8 cellular contexts compared by ENCODE assay signal in genomic region chr12:122072031-122072970, GRCh38. TPM values are rescaled to one million over a fixed set of nuclear protein-coding genes. Genes with fewer than 3 reads are reported as not detected.
DNase-seq lines count a peak whose midpoint lies in the region; ATAC-seq, FAIRE-seq and TF ChIP-seq lines count a peak whose summit lies in the region.
"Had no signal": no experiment of that assay in that cellular context is flagged by ENCODE, and none has a peak within 500 bp of the region (broad histone marks: within the 10 kb centered on the region; RNA-seq: fewer than 3 reads in every experiment).

No MANE protein-coding gene starts in this region.

- dilution Hi-C loops in keratinocyte (cut with MboI; ENCODE audit: extremely low pct_ligation_motif_present, low sequenced_read_pairs), result no loop called here

- WGBS in transverse colon (ENCODE audit: low coverage in 1 of 2), 2 donors, result 61 to 67% methylated on average over 2 to 11 of the region's 11 CpGs

- H3K4me1 ChIP-seq in astrocyte (ENCODE audit: insufficient read depth, low read length) (peaks cover 13% of the 10 kb centered on the region), keratinocyte (ENCODE audit: control insufficient read depth, extremely low read depth, insufficient read depth, low read length) (peaks cover 15% of the 10 kb centered on the region), transverse colon (peaks cover 17 to 51% (median 35%) of the 10 kb centered on the region in 4 donors)

- peak overlapping the region; percentile 94 for H3K27ac Mint-ChIP-seq in astrocyte (ENCODE audit: unreplicated experiment)
- H3K27ac Mint-ChIP-seq: activated naive CD4-positive, alpha-beta T cell treated with anti-CD3 and anti-CD28 coated beads for 36 hours had no signal

- ATAC-seq in GM21723 (IDR thresholded peaks at IDR 0.05; ENCODE audit: unreplicated experiment) (no peak), GM18868 (IDR thresholded peaks at IDR 0.05; ENCODE audit: unreplicated experiment) (no peak)

- peaks cover 10% of the 10 kb centered on the region for H3K4me1 Mint-ChIP-seq in astrocyte (ENCODE audit: low read depth, unreplicated experiment)

- intact Hi-C loops in transverse colon (cut with DNase I; ENCODE audit: low total_unique reads), result no loop called here

- no peak overlapping the region for H2AFZ ChIP-seq in astrocyte (ENCODE audit: low read depth, low read length)
- peak overlapping the region; percentile 71 for H2AFZ ChIP-seq in keratinocyte (ENCODE audit: control insufficient read depth, low read length)

- no peak for TF ChIP-seq CTCF in astrocyte (IDR thresholded peaks at IDR 0.05; ENCODE audit: insufficient read depth, low read depth, low read length)
- TF ChIP-seq CTCF in keratinocyte (optimal IDR thresholded peaks at IDR 0.05 in 1 of 3, IDR thresholded peaks at IDR 0.05 in 1 of 3, conservative IDR thresholded peaks at IDR 0.05 in 1 of 3; ENCODE audit: extremely low read depth in 1 of 3, insufficient read depth in 2 of 3, low read length in 3 of 3), result no peak
- TF ChIP-seq CTCF in transverse colon (IDR thresholded peaks at IDR 0.05), result peak in 1 of 5 experiments; percentile 69

- peaks cover 5% of the 10 kb centered on the region for H3K36me3 Mint-ChIP-seq in astrocyte (ENCODE audit: low read depth, unreplicated experiment)

- H4K20me1 ChIP-seq in astrocyte (ENCODE audit: insufficient read depth, low read length) (peaks cover 4% of the 10 kb centered on the region), keratinocyte (ENCODE audit: control insufficient read depth, extremely low read depth, insufficient read depth, low read length) (no peaks in the 10 kb centered on the region)

- TF ChIP-seq POLR2A in transverse colon (IDR thresholded peaks at IDR 0.05), result no peak

- peak overlapping the region; percentile 31 for H3K27ac ChIP-seq in astrocyte (ENCODE audit: low read depth, low read length)
- peak overlapping the region; percentile 36 for H3K27ac ChIP-seq in keratinocyte (ENCODE audit: control insufficient read depth, insufficient read depth, low read length)
- H3K27ac ChIP-seq in transverse colon, result peak overlapping the region; percentile 70 to 88 (median 76)

- H3K79me2 ChIP-seq in astrocyte (ENCODE audit: insufficient read depth, low read length) (no peaks in the 10 kb centered on the region), keratinocyte (ENCODE audit: control insufficient read depth, insufficient read depth, low read length) (no peaks in the 10 kb centered on the region)

- H3K4me3 Mint-ChIP-seq in astrocyte (ENCODE audit: unreplicated experiment), result peak overlapping the region; percentile 58
- H3K4me3 Mint-ChIP-seq: activated naive CD4-positive, alpha-beta T cell treated with anti-CD3 and anti-CD28 coated beads for 36 hours had no signal

- no peaks in the 10 kb centered on the region for H3K36me3 ChIP-seq in astrocyte (ENCODE audit: insufficient read depth, low read length)
- no peaks in the 10 kb centered on the region for H3K36me3 ChIP-seq in keratinocyte (ENCODE audit: control insufficient read depth in 2 of 2, extremely low read depth in 1 of 2, insufficient read depth in 2 of 2, low read length in 2 of 2)
- H3K36me3 ChIP-seq in transverse colon, result no peaks in the 10 kb centered on the region

- DNase-seq in HTR-8/SVneo (ENCODE audit: insufficient read length, low spot score) (peak; percentile 79), astrocyte (ENCODE audit: low read depth) (peak; percentile 92), keratinocyte (ENCODE audit: low read depth, low spot score) (no peak), transverse colon (no peak), occipital lobe (lab: John Stamatoyannopoulos, UW) (no peak)
- DNase-seq: activated naive CD4-positive, alpha-beta T cell treated with anti-CD3 and anti-CD28 coated beads for 36 hours had no signal

- H3K9me3 ChIP-seq in astrocyte (ENCODE audit: insufficient read depth, low read depth, low read length) (no peaks in the 10 kb centered on the region), keratinocyte (ENCODE audit: control insufficient read depth, low read depth, low read length) (no peaks in the 10 kb centered on the region), transverse colon (no peaks in the 10 kb centered on the region)

- H3K27me3 Mint-ChIP-seq in astrocyte (ENCODE audit: low read depth, unreplicated experiment), result no peaks in the 10 kb centered on the region

- in situ Hi-C loops in transverse colon (cut with MboI; ENCODE audit: low pct_ligation_motif_present in 1 of 4, low pct_unique_long_range_greater_than_20kb in 1 of 4, low sequenced_read_pairs in 3 of 4), result no loop called here

- no peak for TF ChIP-seq EP300 in transverse colon (IDR thresholded peaks at IDR 0.05; ENCODE audit: low read depth)

- peak overlapping the region; percentile 20 for H3K4me3 ChIP-seq in astrocyte (ENCODE audit: insufficient read depth, low read depth, low read length)
- H3K4me3 ChIP-seq in keratinocyte (ENCODE audit: control insufficient read depth in 2 of 3, extremely low read depth in 1 of 3, insufficient read depth in 2 of 3, low read depth in 1 of 3, low read length in 3 of 3), result no peak overlapping the region
- no peak overlapping the region for H3K4me3 ChIP-seq in transverse colon

- H3K9ac ChIP-seq in astrocyte (ENCODE audit: low read length), result peak overlapping the region; percentile 63
- H3K9ac ChIP-seq in keratinocyte (ENCODE audit: control insufficient read depth, extremely low read depth, insufficient read depth, low read length), result peak overlapping the region; percentile 44

- no peaks in the 10 kb centered on the region for H3K9me3 Mint-ChIP-seq in astrocyte (ENCODE audit: unreplicated experiment)
- H3K9me3 Mint-ChIP-seq: activated naive CD4-positive, alpha-beta T cell treated with anti-CD3 and anti-CD28 coated beads for 36 hours had no signal

- FAIRE-seq in HTR-8/SVneo (lab: Jason Lieb, UNC), result no peak
- FAIRE-seq in astrocyte (lab: Jason Lieb, UNC), result no peak
- peak; percentile 60 for FAIRE-seq in keratinocyte (lab: Jason Lieb, UNC)

- no peaks in the 10 kb centered on the region for H3K9me1 ChIP-seq in keratinocyte (ENCODE audit: control insufficient read depth, extremely low read depth, insufficient read depth, low read length)

- H3K4me2 ChIP-seq in astrocyte (ENCODE audit: low read length) (peak overlapping the region; percentile 78), keratinocyte (ENCODE audit: control insufficient read depth, extremely low read depth, insufficient read depth, low read depth, low read length) (peak overlapping the region; percentile 56)

- H3K27me3 ChIP-seq in astrocyte (ENCODE audit: insufficient read depth, low read length) (no peaks in the 10 kb centered on the region), keratinocyte (ENCODE audit: control insufficient read depth, extremely low read depth, insufficient read depth, low read length) (no peaks in the 10 kb centered on the region), transverse colon (no peaks in the 10 kb centered on the region)

RNA-seq across cellular contexts. Expression of gene MLXIP, which starts 6.3 kb away (rescaled TPM):
- total RNA-seq in astrocyte, result 62.5 and 73.4 TPM in 2 replicates
- 4.7 to 17.8 TPM (median 5.5 TPM) in 3 replicates for polyA plus RNA-seq in keratinocyte
- polyA plus RNA-seq in keratinocyte (2011; ENCODE audit: low read depth), result 7.1 TPM
- polyA plus RNA-seq in keratinocyte (2011; cell fraction: cytosol; rRNA removed), result 7.3 and 10.1 TPM in 2 replicates
- polyA plus RNA-seq in keratinocyte (2011; cell fraction: nucleus; rRNA removed), result 37.9 and 81.1 TPM in 2 replicates
- 19.4 and 29.7 TPM in 2 replicates for polyA plus RNA-seq in keratinocyte (2012; ENCODE audit: low replicate concordance)
- 15.1 to 65.2 TPM (median 19.5 TPM) in 3 replicates for polyA minus RNA-seq in keratinocyte
- polyA minus RNA-seq in keratinocyte (2011; cell fraction: cytosol; rRNA and poly(A)+ RNA removed), result 12.3 TPM
- 23.0 and 32.1 TPM in 2 replicates for polyA minus RNA-seq in keratinocyte (2011; cell fraction: nucleus; rRNA and poly(A)+ RNA removed)
- 100 to 1,000 TPM in 3 of 4 donors, 10 to 100 TPM in 1; 99.5 to 302 (median 151) TPM for total RNA-seq in transverse colon
- 7.6 TPM for total RNA-seq in occipital lobe

RNA-seq across cellular contexts. Expression of gene BCL7A, which starts 50.6 kb away (rescaled TPM):
- total RNA-seq in astrocyte (8.5 and 9.6 TPM in 2 replicates), transverse colon (1 to 10 TPM in 3 of 4 donors, under 1 TPM in 1; 0.75 to 6.8 (median 6.3) TPM), occipital lobe (103 TPM)
- 9.6 to 17.2 TPM (median 12.8 TPM) in 3 replicates for polyA plus RNA-seq in keratinocyte
- polyA plus RNA-seq in keratinocyte (2011; ENCODE audit: low read depth), result 10.0 TPM
- 10.0 and 11.9 TPM in 2 replicates for polyA plus RNA-seq in keratinocyte (2011; cell fraction: cytosol; rRNA removed)
- polyA plus RNA-seq in keratinocyte (2011; cell fraction: nucleus; rRNA removed), result 16.2 and 17.3 TPM in 2 replicates
- polyA plus RNA-seq in keratinocyte (2012; ENCODE audit: low replicate concordance), result 15.5 and 15.9 TPM in 2 replicates
- 8.8 to 16.8 TPM (median 13.5 TPM) in 3 replicates for polyA minus RNA-seq in keratinocyte
- polyA minus RNA-seq in keratinocyte (2011; cell fraction: cytosol; rRNA and poly(A)+ RNA removed), result 7.1 TPM
- polyA minus RNA-seq in keratinocyte (2011; cell fraction: nucleus; rRNA and poly(A)+ RNA removed), result 6.8 and 11.6 TPM in 2 replicates

Comparison
In these comparisons a context has a peak if more than half of its experiments do, and no peak if none do; other contexts are left out.
1. DNase-seq: peak in HTR-8/SVneo (single experiment) and astrocyte (single experiment); none in keratinocyte (single experiment), transverse colon (single experiment) and occipital lobe (single experiment).
2. Peak in every context shown above with its lines, with median percentiles within 50 percentile points of each other: H3K27ac ChIP-seq.